20 cellular contexts compared by ENCODE assay signal in genomic region chr9:84323777-84324317, GRCh38. TPM values are rescaled to one million over a fixed set of nuclear protein-coding genes. Genes with fewer than 3 reads are reported as not detected.
DNase-seq lines count a peak whose midpoint lies in the region; ATAC-seq and TF ChIP-seq lines count a peak whose summit lies in the region.
"Had no signal": no experiment of that assay in that cellular context is flagged by ENCODE, and none has a peak within 500 bp of the region (broad histone marks: within the 10 kb centered on the region; RNA-seq: fewer than 3 reads in every experiment).

No MANE protein-coding gene starts in this region.

- CTCF ChIA-PET in naive thymus-derived CD4-positive, alpha-beta T cell (lab: Charles Lee): interaction anchor here (0.5 kb wide), 1 partner anchor 1049 kb away, joined by 3 read pairs; no protein-coding TSS in a partner anchor
- CTCF ChIA-PET in WTC11 (lab: Charles Lee): no interaction called here

- H3K27me3 ChIP-seq in naive thymus-derived CD4-positive, alpha-beta T cell (ENCODE audit: control insufficient read depth in 2 of 2, insufficient read depth in 2 of 2, low read length in 2 of 2): no peaks in the 10 kb centered on the region
- H3K27me3 ChIP-seq: cardiac muscle cell, vagina had no signal

- intact Hi-C loops in CD14-positive monocyte (cut with micrococcal nuclease): no loop called here
- intact Hi-C loops in naive thymus-derived CD4-positive, alpha-beta T cell (cut with micrococcal nuclease): no loop called here

- DNase-seq in CD14-positive monocyte (ENCODE audit: low spot score): no peak
- peak; percentile 54 for DNase-seq in NOMO-1 treated with DMSO at 0.1 percent for 48 hours (lab: John Stamatoyannopoulos, UW; ENCODE audit: unreplicated experiment)
- no peak for DNase-seq in chondrocyte (ENCODE audit: low spot score)
- no peak for DNase-seq in naive thymus-derived CD4-positive, alpha-beta T cell
- DNase-seq in WTC11 (ENCODE audit: low spot score): no peak
- no peak for DNase-seq in NCI-H187 treated with DMSO at 0.1 percent for 48 hours (lab: John Stamatoyannopoulos, UW)
- DNase-seq in hypothalamus (lab: John Stamatoyannopoulos, UW): no peak
- DNase-seq: activated CD4-positive, alpha-beta memory T cell treated with anti-CD3 and anti-CD28 coated beads, Interleukin-2, amount 10 ng/mL, durations not matched to agents 7 days and 5 days; COR-L47; effector memory CD8-positive, alpha-beta T cell; Karpas-422; left ventricle myocardium inferior; NCI-H1694 treated with DMSO at 0.1 percent for 48 hours; NCI-H446; WERI-Rb-1 had no signal

- H3K9me3 ChIP-seq in naive thymus-derived CD4-positive, alpha-beta T cell (ENCODE audit: control insufficient read depth in 2 of 3, low read length in 3 of 3): no peaks in the 10 kb centered on the region
- H3K9me3 ChIP-seq: vagina had no signal

- POLR2A ChIA-PET in naive thymus-derived CD4-positive, alpha-beta T cell (lab: Charles Lee): no interaction called here
- POLR2A ChIA-PET in WTC11 (lab: Charles Lee): no interaction called here

- H3K27ac Mint-ChIP-seq in CD14-positive monocyte (peak overlapping the region; percentile 61 to 93 (median 79)), chondrocyte (ENCODE audit: unreplicated experiment) (peak overlapping the region; percentile 79), WTC11 (no peak overlapping the region)
- peak overlapping the region in 1 of 9 donors; percentile 23 for H3K27ac Mint-ChIP-seq in naive thymus-derived CD4-positive, alpha-beta T cell
- H3K27ac Mint-ChIP-seq: activated CD4-positive, alpha-beta memory T cell treated with anti-CD3 and anti-CD28 coated beads, Interleukin-2, amount 10 ng/mL, durations not matched to agents 7 days and 5 days; effector memory CD8-positive, alpha-beta T cell; stimulated activated naive CD8-positive, alpha-beta T cell treated with anti-CD3 and anti-CD28 coated beads, Interleukin-15, Interleukin-2, amounts not matched to agents 100 ng/mL and 50 ng/mL, for 24 hours had no signal

- H3K9me3 Mint-ChIP-seq in CD14-positive monocyte: peaks cover 5 to 18% (median 14%) of the 10 kb centered on the region in 7 donors
- H3K9me3 Mint-ChIP-seq in chondrocyte (ENCODE audit: low read depth): peaks cover 8% of the 10 kb centered on the region
- H3K9me3 Mint-ChIP-seq in naive thymus-derived CD4-positive, alpha-beta T cell: peaks cover 0 to 19% (median 5%) of the 10 kb centered on the region in 11 donors
- peaks cover 7% of the 10 kb centered on the region for H3K9me3 Mint-ChIP-seq in WTC11
- H3K9me3 Mint-ChIP-seq: activated CD4-positive, alpha-beta memory T cell treated with anti-CD3 and anti-CD28 coated beads, Interleukin-2, amount 10 ng/mL, durations not matched to agents 7 days and 5 days; effector memory CD8-positive, alpha-beta T cell had no signal

- H3K36me3 Mint-ChIP-seq in CD14-positive monocyte (peaks cover 0 to 5% of the 10 kb centered on the region in 2 donors), chondrocyte (ENCODE audit: low read depth) (peaks cover 2% of the 10 kb centered on the region), WTC11 (peaks cover 7% of the 10 kb centered on the region; the same call in 1 of the 2 replicates)
- peaks cover 0 to 3% (median 0%) of the 10 kb centered on the region in 5 donors for H3K36me3 Mint-ChIP-seq in naive thymus-derived CD4-positive, alpha-beta T cell

- H3K4me1 Mint-ChIP-seq in CD14-positive monocyte (peaks cover 35% of the 10 kb centered on the region), chondrocyte (ENCODE audit: low read depth) (peaks cover 26% of the 10 kb centered on the region), WTC11 (peaks cover 4% of the 10 kb centered on the region)
- H3K4me1 Mint-ChIP-seq in naive thymus-derived CD4-positive, alpha-beta T cell: peaks cover 0 to 4% (median 0%) of the 10 kb centered on the region in 7 donors
- H3K4me1 Mint-ChIP-seq: activated CD4-positive, alpha-beta memory T cell treated with anti-CD3 and anti-CD28 coated beads, Interleukin-2, amount 10 ng/mL, durations not matched to agents 7 days and 5 days had no signal

- H3K4me3 Mint-ChIP-seq in CD14-positive monocyte (peak overlapping the region; percentile 14 to 28), chondrocyte (ENCODE audit: unreplicated experiment) (no peak overlapping the region), WTC11 (no peak overlapping the region)
- H3K4me3 Mint-ChIP-seq in naive thymus-derived CD4-positive, alpha-beta T cell: no peak overlapping the region
- H3K4me3 Mint-ChIP-seq: activated CD4-positive, alpha-beta memory T cell treated with anti-CD3 and anti-CD28 coated beads, Interleukin-2, amount 10 ng/mL, durations not matched to agents 7 days and 5 days; effector memory CD8-positive, alpha-beta T cell; stimulated activated naive CD8-positive, alpha-beta T cell treated with anti-CD3 and anti-CD28 coated beads, Interleukin-15, Interleukin-2, amounts not matched to agents 100 ng/mL and 50 ng/mL, for 24 hours had no signal

- no peaks in the 10 kb centered on the region for H3K36me3 ChIP-seq in naive thymus-derived CD4-positive, alpha-beta T cell (ENCODE audit: control insufficient read depth in 2 of 3, insufficient read depth in 3 of 3, low read length in 3 of 3)
- H3K36me3 ChIP-seq: cardiac muscle cell, left ventricle myocardium inferior, vagina, WERI-Rb-1 had no signal

- ATAC-seq in naive thymus-derived CD4-positive, alpha-beta T cell: peak; percentile 50
- ATAC-seq in WTC11 (no peak), GM19351 (IDR thresholded peaks at IDR 0.05; ENCODE audit: unreplicated experiment) (no peak)
- ATAC-seq: effector memory CD8-positive, alpha-beta T cell; Panc1 had no signal

- peaks cover 0 to 9% (median 3%) of the 10 kb centered on the region in 3 donors for H3K27me3 Mint-ChIP-seq in CD14-positive monocyte (ENCODE audit: low read depth in 3 of 3)
- H3K27me3 Mint-ChIP-seq in chondrocyte (ENCODE audit: low read depth): no peaks in the 10 kb centered on the region
- peaks cover 0 to 5% (median 0%) of the 10 kb centered on the region in 5 donors for H3K27me3 Mint-ChIP-seq in naive thymus-derived CD4-positive, alpha-beta T cell
- H3K27me3 Mint-ChIP-seq in WTC11 (ENCODE audit: low read depth): no peaks in the 10 kb centered on the region

- no peak overlapping the region for H3K27ac ChIP-seq in naive thymus-derived CD4-positive, alpha-beta T cell (ENCODE audit: low read depth, low read length)
- H3K27ac ChIP-seq: cardiac muscle cell, left ventricle myocardium inferior, vagina, WERI-Rb-1 had no signal

- no peak for TF ChIP-seq CTCF in CD14-positive monocyte (IDR thresholded peaks at IDR 0.05)
- TF ChIP-seq CTCF in chondrocyte (IDR thresholded peaks at IDR 0.05): no peak
- TF ChIP-seq CTCF in WTC11 (IDR thresholded peaks at IDR 0.05): no peak

- no peak overlapping the region for H3K4me3 ChIP-seq in naive thymus-derived CD4-positive, alpha-beta T cell (ENCODE audit: low read length)
- H3K4me3 ChIP-seq: cardiac muscle cell, left ventricle myocardium inferior, vagina had no signal

- H3K4me1 ChIP-seq in naive thymus-derived CD4-positive, alpha-beta T cell (ENCODE audit: control insufficient read depth in 2 of 2, insufficient read depth in 2 of 2, low read length in 2 of 2): no peaks in the 10 kb centered on the region
- H3K4me1 ChIP-seq: left ventricle myocardium inferior, vagina had no signal

TF ChIP-seq in WTC11, 78 proteins besides CTCF, POLR2A, EP300 and RAD21 (continues in another document):
- TF ChIP-seq ZNF263 (CRISPR knock-in tag; IDR thresholded peaks at IDR 0.05; ENCODE audit: low read depth) (no peak), GRHL2 (CRISPR knock-in tag; IDR thresholded peaks at IDR 0.05; ENCODE audit: insufficient replicate concordance, severe bottlenecking) (no peak), NR3C1 (CRISPR knock-in tag; conservative IDR thresholded peaks at IDR 0.05; ENCODE audit: low read depth) (no peak), GTF2I (CRISPR knock-in tag; conservative IDR thresholded peaks at IDR 0.05) (no peak), NFE2L1 (CRISPR knock-in tag; IDR thresholded peaks at IDR 0.05) (no peak), SMAD3 (CRISPR knock-in tag; IDR thresholded peaks at IDR 0.05; ENCODE audit: borderline replicate concordance) (no peak), ATF1 (CRISPR knock-in tag; IDR thresholded peaks at IDR 0.05) (no peak), NR2C2 (CRISPR knock-in tag; IDR thresholded peaks at IDR 0.05) (no peak), ELF4 (CRISPR knock-in tag; IDR thresholded peaks at IDR 0.05; ENCODE audit: low read depth) (no peak), KAT7 (CRISPR knock-in tag; IDR thresholded peaks at IDR 0.05; ENCODE audit: borderline replicate concordance) (no peak)
- TF ChIP-seq, protein P1, sequence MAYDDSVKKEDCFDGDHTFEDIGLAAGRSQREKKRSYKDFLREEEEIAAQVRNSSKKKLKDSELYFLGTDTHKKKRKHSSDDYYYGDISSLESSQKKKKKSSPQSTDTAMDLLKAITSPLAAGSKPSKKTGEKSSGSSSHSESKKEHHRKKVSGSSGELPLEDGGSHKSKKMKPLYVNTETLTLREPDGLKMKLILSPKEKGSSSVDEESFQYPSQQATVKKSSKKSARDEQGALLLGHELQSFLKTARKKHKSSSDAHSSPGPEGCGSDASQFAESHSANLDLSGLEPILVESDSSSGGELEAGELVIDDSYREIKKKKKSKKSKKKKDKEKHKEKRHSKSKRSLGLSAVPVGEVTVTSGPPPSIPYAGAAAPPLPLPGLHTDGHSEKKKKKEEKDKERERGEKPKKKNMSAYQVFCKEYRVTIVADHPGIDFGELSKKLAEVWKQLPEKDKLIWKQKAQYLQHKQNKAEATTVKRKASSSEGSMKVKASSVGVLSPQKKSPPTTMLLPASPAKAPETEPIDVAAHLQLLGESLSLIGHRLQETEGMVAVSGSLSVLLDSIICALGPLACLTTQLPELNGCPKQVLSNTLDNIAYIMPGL (CRISPR knock-in tag; IDR thresholded peaks at IDR 0.05): no peak

RNA-seq across cellular contexts. Expression of gene SLC28A3, which starts 16.7 kb away (rescaled TPM):
- polyA plus RNA-seq in CD14-positive monocyte: not detected
- total RNA-seq in chondrocyte (0.15 to 0.35 TPM in 2 of 3 replicates, not detected in the other), WTC11 (2021) (0.05 TPM in 2 of 3 replicates, not detected in the other)
- total RNA-seq in naive thymus-derived CD4-positive, alpha-beta T cell: under 1 TPM in 1 of 5 experiments, not detected in 4; 0.51 TPM
- not detected for polyA plus RNA-seq in naive thymus-derived CD4-positive, alpha-beta T cell

Comparison
In these comparisons a context has a peak if more than half of its experiments do, and no peak if none do; other contexts are left out.
1. H3K4me3 Mint-ChIP-seq: peak in CD14-positive monocyte (2 of 2); none in chondrocyte (single experiment), naive thymus-derived CD4-positive, alpha-beta T cell (0 of 10) and WTC11 (single experiment).